13 cellular contexts compared by ENCODE assay signal in genomic region chr10:13990392-13990805, GRCh38.
DNase-seq lines count a peak whose midpoint lies in the region; ATAC-seq and TF ChIP-seq lines count a peak whose summit lies in the region.
"Had no signal": no experiment of that assay in that cellular context is flagged by ENCODE, and none has a peak within 500 bp of the region (broad histone marks: within the 10 kb centered on the region; RNA-seq: fewer than 3 reads in every experiment).

No MANE protein-coding gene starts in this region.

- peak overlapping the region; percentile 29 to 92 (median 84) for H3K27ac Mint-ChIP-seq in brain
- H3K27ac Mint-ChIP-seq: activated naive CD4-positive, alpha-beta T cell treated with anti-CD3 and anti-CD28 coated beads, Interleukin-2, amount 50 U/mL, for 72 hours had no signal

- in situ Hi-C loops in G401 (cut with HindIII; ENCODE audit: low sequenced_read_pairs) (no loop called here), gastrocnemius medialis (cut with MboI; ENCODE audit: low sequenced_read_pairs in 4 of 4) (no loop called here)

- H4K20me1 ChIP-seq in hepatocyte (ENCODE audit: insufficient read depth, poor library complexity, severe bottlenecking) = no peaks in the 10 kb centered on the region

- H3K27ac ChIP-seq in hepatocyte (peak overlapping the region; percentile 12), gastrocnemius medialis (peak overlapping the region; percentile 64 to 83 (median 66))

- ATAC-seq in gastrocnemius medialis = peak; percentile 63 to 67
- ATAC-seq: activated CD4-positive, CD25-positive, alpha-beta regulatory T cell treated with anti-CD3 and anti-CD28 coated beads, Interleukin-2, amount 50 U/mL, for 24 hours; activated naive CD4-positive, alpha-beta T cell treated with anti-CD3 and anti-CD28 coated beads, Interleukin-2, amount 50 U/mL, for 72 hours; mucosa of descending colon had no signal

- no peaks in the 10 kb centered on the region for H3K36me3 ChIP-seq in hepatocyte (replicated peaks; ENCODE audit: insufficient read depth, low read depth)
- H3K36me3 ChIP-seq in gastrocnemius medialis = no peaks in the 10 kb centered on the region

- peak; percentile 26 for DNase-seq in G401 (ENCODE audit: low spot score)
- DNase-seq in hepatocyte (ENCODE audit: low spot score) = no peak
- peak; percentile 16 to 23 for DNase-seq in gastrocnemius medialis
- no peak for DNase-seq in NCI-H524 treated with DMSO at 0.1 percent for 48 hours (lab: John Stamatoyannopoulos, UW)
- DNase-seq in activated CD8-positive, alpha-beta memory T cell treated with anti-CD3 and anti-CD28 coated beads, Interleukin-2, amount 50 U/mL, for 48 hours = no peak
- no peak for DNase-seq in central memory CD4-positive, alpha-beta T cell
- DNase-seq in KG1 (lab: John Stamatoyannopoulos, UW) = no peak
- DNase-seq: CD4-positive, CD25-positive, alpha-beta regulatory T cell; OCI-M1 had no signal

- 53% methylated on average over 12 of the region's 12 CpGs for WGBS in hepatocyte (ENCODE audit: low lambda C conversion rate, missing lambda C conversion rate)

- no peaks in the 10 kb centered on the region for H3K27me3 Mint-ChIP-seq in brain
- H3K27me3 Mint-ChIP-seq: CD4-positive, CD25-positive, alpha-beta regulatory T cell had no signal

- H3K4me3 ChIP-seq in hepatocyte (no peak overlapping the region), gastrocnemius medialis (peak overlapping the region in 3 of 4 donors; percentile 7 to 15 (median 14))
- H3K4me3 ChIP-seq: mucosa of descending colon had no signal

- H3K9me2 ChIP-seq in hepatocyte (replicated peaks; ENCODE audit: insufficient read depth) = no peaks in the 10 kb centered on the region

- intact Hi-C loops in gastrocnemius medialis (cut with DNase I; ENCODE audit: low total_unique reads) = no loop called here

- peaks cover 0 to 7% (median 2%) of the 10 kb centered on the region in 5 experiments for H3K9me3 Mint-ChIP-seq in brain
- H3K9me3 Mint-ChIP-seq: activated naive CD4-positive, alpha-beta T cell treated with anti-CD3 and anti-CD28 coated beads, Interleukin-2, amount 50 U/mL, for 72 hours had no signal

- peaks cover 52% of the 10 kb centered on the region for H3K4me1 Mint-ChIP-seq in brain

- no peak overlapping the region for H2AFZ ChIP-seq in hepatocyte

- H3K27me3 ChIP-seq in hepatocyte (no peaks in the 10 kb centered on the region), gastrocnemius medialis (no peaks in the 10 kb centered on the region)

- peaks cover 38% of the 10 kb centered on the region for H3K36me3 Mint-ChIP-seq in brain
- H3K36me3 Mint-ChIP-seq: activated naive CD4-positive, alpha-beta T cell treated with anti-CD3 and anti-CD28 coated beads, Interleukin-2, amount 50 U/mL, for 72 hours; CD4-positive, CD25-positive, alpha-beta regulatory T cell had no signal

- no peaks in the 10 kb centered on the region for H3K79me2 ChIP-seq in hepatocyte

- TF ChIP-seq CTCF in brain (conservative IDR thresholded peaks at IDR 0.05) (no peak), hepatocyte (IDR thresholded peaks at IDR 0.05; ENCODE audit: poor library complexity) (no peak), gastrocnemius medialis (IDR thresholded peaks at IDR 0.05 in 4 of 5, conservative IDR thresholded peaks at IDR 0.05 in 1 of 5) (no peak)

- H3K9me3 ChIP-seq in hepatocyte (ENCODE audit: low read depth) = no peaks in the 10 kb centered on the region
- no peaks in the 10 kb centered on the region for H3K9me3 ChIP-seq in gastrocnemius medialis
- H3K9me3 ChIP-seq: mucosa of descending colon had no signal

- TF ChIP-seq POLR2A in gastrocnemius medialis (IDR thresholded peaks at IDR 0.05) = no peak

- H3K4me1 ChIP-seq in hepatocyte (ENCODE audit: insufficient read depth) (peaks cover 13% of the 10 kb centered on the region), gastrocnemius medialis (peaks cover 8 to 45% of the 10 kb centered on the region in 2 donors)

- H3K4me3 Mint-ChIP-seq in brain = peak overlapping the region in 4 of 5 experiments; percentile 24 to 74 (median 44)
- H3K4me3 Mint-ChIP-seq: CD4-positive, CD25-positive, alpha-beta regulatory T cell had no signal

- peak overlapping the region; percentile 44 for H3K4me2 ChIP-seq in hepatocyte

Comparison
In these comparisons a context has a peak if more than half of its experiments do, and no peak if none do; other contexts are left out.
1. DNase-seq: peak in G401 (single experiment) and gastrocnemius medialis (2 of 2); none in hepatocyte (single experiment), NCI-H524 treated with DMSO at 0.1 percent for 48 hours (single experiment), activated CD8-positive, alpha-beta memory T cell treated with anti-CD3 and anti-CD28 coated beads, Interleukin-2, amount 50 U/mL, for 48 hours (single experiment), central memory CD4-positive, alpha-beta T cell (single experiment) and KG1 (single experiment).